ENCODE assay signal across 2 cellular contexts in genomic region chr21:33680870-33681269, GRCh38.
A peak's percentile ranks its signal among the peaks of the same experiment; 100 is the strongest.
TF ChIP-seq lines count a peak whose summit lies in the region.

No MANE protein-coding gene starts in this region.

TF ChIP-seq in GM23338, 12 proteins besides CTCF, POLR2A, EP300 and RAD21:
- TF ChIP-seq JUNB (IDR thresholded peaks at IDR 0.05; ENCODE audit: unreplicated experiment) (no peak), ZNF462 (CRISPR knock-in tag; IDR thresholded peaks at IDR 0.05) (no peak)

TF ChIP-seq in Ishikawa, 13 proteins besides CTCF, POLR2A, EP300 and RAD21:
- TF ChIP-seq NFIC (IDR thresholded peaks at IDR 0.05) (no peak), ZBTB7A (IDR thresholded peaks at IDR 0.05; ENCODE audit: low read depth) (no peak), TCF12 (IDR thresholded peaks at IDR 0.05; ENCODE audit: low read depth) (no peak), CREB1 (IDR thresholded peaks at IDR 0.05; ENCODE audit: low read depth) (no peak), USF1 (IDR thresholded peaks at IDR 0.05) (0 out of 2 replicates have a peak, but pooled peaks have one; percentile 13), YY1 (IDR thresholded peaks at IDR 0.05; ENCODE audit: low read depth) (no peak), MAX (IDR thresholded peaks at IDR 0.05) (no peak), EGR1 (IDR thresholded peaks at IDR 0.05) (no peak)
- TF ChIP-seq, protein P1, sequence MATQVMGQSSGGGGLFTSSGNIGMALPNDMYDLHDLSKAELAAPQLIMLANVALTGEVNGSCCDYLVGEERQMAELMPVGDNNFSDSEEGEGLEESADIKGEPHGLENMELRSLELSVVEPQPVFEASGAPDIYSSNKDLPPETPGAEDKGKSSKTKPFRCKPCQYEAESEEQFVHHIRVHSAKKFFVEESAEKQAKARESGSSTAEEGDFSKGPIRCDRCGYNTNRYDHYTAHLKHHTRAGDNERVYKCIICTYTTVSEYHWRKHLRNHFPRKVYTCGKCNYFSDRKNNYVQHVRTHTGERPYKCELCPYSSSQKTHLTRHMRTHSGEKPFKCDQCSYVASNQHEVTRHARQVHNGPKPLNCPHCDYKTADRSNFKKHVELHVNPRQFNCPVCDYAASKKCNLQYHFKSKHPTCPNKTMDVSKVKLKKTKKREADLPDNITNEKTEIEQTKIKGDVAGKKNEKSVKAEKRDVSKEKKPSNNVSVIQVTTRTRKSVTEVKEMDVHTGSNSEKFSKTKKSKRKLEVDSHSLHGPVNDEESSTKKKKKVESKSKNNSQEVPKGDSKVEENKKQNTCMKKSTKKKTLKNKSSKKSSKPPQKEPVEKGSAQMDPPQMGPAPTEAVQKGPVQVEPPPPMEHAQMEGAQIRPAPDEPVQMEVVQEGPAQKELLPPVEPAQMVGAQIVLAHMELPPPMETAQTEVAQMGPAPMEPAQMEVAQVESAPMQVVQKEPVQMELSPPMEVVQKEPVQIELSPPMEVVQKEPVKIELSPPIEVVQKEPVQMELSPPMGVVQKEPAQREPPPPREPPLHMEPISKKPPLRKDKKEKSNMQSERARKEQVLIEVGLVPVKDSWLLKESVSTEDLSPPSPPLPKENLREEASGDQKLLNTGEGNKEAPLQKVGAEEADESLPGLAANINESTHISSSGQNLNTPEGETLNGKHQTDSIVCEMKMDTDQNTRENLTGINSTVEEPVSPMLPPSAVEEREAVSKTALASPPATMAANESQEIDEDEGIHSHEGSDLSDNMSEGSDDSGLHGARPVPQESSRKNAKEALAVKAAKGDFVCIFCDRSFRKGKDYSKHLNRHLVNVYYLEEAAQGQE (IDR thresholded peaks at IDR 0.05; ENCODE audit: low read depth) = no peak
